In the genomic region with DNA sequence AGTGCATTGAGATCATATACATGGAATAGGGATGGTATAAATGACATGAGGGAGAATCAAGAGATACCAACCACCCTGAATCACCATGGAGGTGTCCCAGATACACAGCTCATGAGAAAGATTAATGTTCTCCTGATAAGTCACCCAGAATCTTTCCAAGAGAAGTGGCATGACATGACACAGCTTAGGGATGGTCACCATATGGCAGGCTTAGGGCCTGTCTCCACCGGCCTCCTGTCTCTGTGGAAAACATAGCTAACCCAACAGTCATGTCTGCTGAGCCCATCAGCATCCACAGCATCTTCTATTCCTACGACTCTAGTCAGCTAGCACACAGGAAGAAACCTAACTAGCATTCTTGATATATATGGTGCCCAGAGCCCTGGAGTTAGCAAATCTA, we compare ENCODE assay signal across 14 cellular contexts.
"Had no signal": no experiment of that assay in that cellular context is flagged by ENCODE, and none has a peak within 500 bp of the region (broad histone marks: within the 10 kb centered on the region; RNA-seq: fewer than 3 reads in every experiment).

No MANE protein-coding gene starts in this region.

- H3K4me3 ChIP-seq: gastrocnemius medialis, heart right ventricle, left lung, psoas muscle, right lobe of liver, suprapubic skin had no signal

- DNase-seq: activated CD4-positive, alpha-beta memory T cell treated with anti-CD3 and anti-CD28 coated beads for 36 hours; activated CD8-positive, alpha-beta memory T cell treated with anti-CD3 and anti-CD28 coated beads, Interleukin-2, amount 50 U/mL, for 4 hours; effector CD4-positive, alpha-beta T cell; gastrocnemius medialis; heart right ventricle; left lung; psoas muscle; right lobe of liver; stimulated activated naive B cell treated with anti-CD40 and anti-IgM and Interleukin-4, amounts not matched to agents 10 μg/mL and 1 μg/mL and 100 μg/mL, for 72 hours; T-helper 2 cell had no signal

- H3K4me1 ChIP-seq: gastrocnemius medialis, left lung, psoas muscle, right lobe of liver, suprapubic skin had no signal

- H3K9me3 Mint-ChIP-seq: activated CD4-positive, alpha-beta memory T cell treated with anti-CD3 and anti-CD28 coated beads for 36 hours; activated T-helper 2 cell treated with anti-CD3 and anti-CD28 coated beads, Interferon-gamma antibody, Interleukin-2, Interleukin-4, amounts not matched to agents 10 μg/mL and 5 μg/mL and 100 μg/mL, durations not matched to agents 14 hours and 24 hours and 36 hours; stimulated activated naive B cell treated with anti-CD40 and anti-IgM and Interleukin-4, amounts not matched to agents 10 μg/mL and 1 μg/mL and 100 μg/mL, for 72 hours; type B pancreatic cell had no signal

- H3K9me3 ChIP-seq: gastrocnemius medialis, heart right ventricle, left lung, psoas muscle, right lobe of liver, suprapubic skin had no signal

- H3K27me3 Mint-ChIP-seq: activated CD4-positive, alpha-beta memory T cell treated with anti-CD3 and anti-CD28 coated beads for 36 hours; stimulated activated naive B cell treated with anti-CD40 and anti-IgM and Interleukin-4, amounts not matched to agents 10 μg/mL and 1 μg/mL and 100 μg/mL, for 72 hours had no signal

- ATAC-seq: gastrocnemius medialis; heart right ventricle; left lung; psoas muscle; right lobe of liver; SK-N-SH treated with all-trans-retinoic acid at 6 μM for 48 hours; stimulated activated naive B cell treated with anti-CD40 and anti-IgM and Interleukin-4, amounts not matched to agents 10 μg/mL and 1 μg/mL and 100 μg/mL, for 72 hours had no signal

- H3K36me3 ChIP-seq: gastrocnemius medialis, right lobe of liver, suprapubic skin had no signal

- H3K27ac Mint-ChIP-seq: activated T-helper 2 cell treated with anti-CD3 and anti-CD28 coated beads, Interferon-gamma antibody, Interleukin-2, Interleukin-4, amounts not matched to agents 10 μg/mL and 5 μg/mL and 100 μg/mL, durations not matched to agents 14 hours and 24 hours and 36 hours; stimulated activated naive B cell treated with anti-CD40 and anti-IgM and Interleukin-4, amounts not matched to agents 10 μg/mL and 1 μg/mL and 100 μg/mL, for 72 hours; type B pancreatic cell had no signal

- H3K4me3 Mint-ChIP-seq: activated CD4-positive, alpha-beta memory T cell treated with anti-CD3 and anti-CD28 coated beads for 36 hours; stimulated activated naive B cell treated with anti-CD40 and anti-IgM and Interleukin-4, amounts not matched to agents 10 μg/mL and 1 μg/mL and 100 μg/mL, for 72 hours; type B pancreatic cell had no signal

- H3K36me3 Mint-ChIP-seq: stimulated activated naive B cell treated with anti-CD40 and anti-IgM and Interleukin-4, amounts not matched to agents 10 μg/mL and 1 μg/mL and 100 μg/mL, for 72 hours; type B pancreatic cell had no signal

- H3K27me3 ChIP-seq: gastrocnemius medialis, heart right ventricle, left lung, right lobe of liver, suprapubic skin had no signal

- H3K27ac ChIP-seq: gastrocnemius medialis, heart right ventricle, left lung, psoas muscle, right lobe of liver, suprapubic skin had no signal
